1 cellular context compared by ENCODE assay signal in the genomic region with DNA sequence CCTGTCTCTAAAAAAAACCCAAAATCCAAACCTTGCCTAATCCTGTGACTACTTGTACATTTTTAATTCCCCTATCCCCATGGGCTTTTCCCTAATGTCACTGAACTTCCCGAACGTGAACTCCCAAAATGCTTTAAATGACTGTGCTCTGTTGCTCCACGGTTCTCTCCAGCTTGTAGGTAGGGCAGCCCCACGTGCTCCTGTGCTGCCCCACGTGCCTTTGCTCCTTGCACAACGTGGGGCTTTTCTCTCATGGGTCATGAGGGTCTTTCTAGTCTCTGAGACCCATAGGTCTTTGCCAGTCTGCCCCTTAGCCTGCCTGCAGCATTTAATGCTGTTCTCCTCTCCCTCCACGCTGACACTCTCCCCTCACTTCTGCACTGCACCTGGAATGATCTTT.
TF ChIP-seq lines count a peak whose summit lies in the region.

No MANE protein-coding gene starts in this region.

TF ChIP-seq in WTC11, 78 proteins besides CTCF, POLR2A, EP300 and RAD21 (continued from another document):
- TF ChIP-seq, protein P1, sequence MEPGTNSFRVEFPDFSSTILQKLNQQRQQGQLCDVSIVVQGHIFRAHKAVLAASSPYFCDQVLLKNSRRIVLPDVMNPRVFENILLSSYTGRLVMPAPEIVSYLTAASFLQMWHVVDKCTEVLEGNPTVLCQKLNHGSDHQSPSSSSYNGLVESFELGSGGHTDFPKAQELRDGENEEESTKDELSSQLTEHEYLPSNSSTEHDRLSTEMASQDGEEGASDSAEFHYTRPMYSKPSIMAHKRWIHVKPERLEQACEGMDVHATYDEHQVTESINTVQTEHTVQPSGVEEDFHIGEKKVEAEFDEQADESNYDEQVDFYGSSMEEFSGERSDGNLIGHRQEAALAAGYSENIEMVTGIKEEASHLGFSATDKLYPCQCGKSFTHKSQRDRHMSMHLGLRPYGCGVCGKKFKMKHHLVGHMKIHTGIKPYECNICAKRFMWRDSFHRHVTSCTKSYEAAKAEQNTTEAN (CRISPR knock-in tag; IDR thresholded peaks at IDR 0.05) = no peak
- TF ChIP-seq GRHL2 (CRISPR knock-in tag; IDR thresholded peaks at IDR 0.05; ENCODE audit: insufficient replicate concordance, severe bottlenecking) = no peak
- no peak for TF ChIP-seq ZNF532 (CRISPR knock-in tag; IDR thresholded peaks at IDR 0.05; ENCODE audit: borderline replicate concordance)
- no peak for TF ChIP-seq CREB1 (CRISPR knock-in tag; IDR thresholded peaks at IDR 0.05)
- no peak for TF ChIP-seq SMAD3 (CRISPR knock-in tag; IDR thresholded peaks at IDR 0.05; ENCODE audit: borderline replicate concordance)
- no peak for TF ChIP-seq ZNF121 (CRISPR knock-in tag; IDR thresholded peaks at IDR 0.05)
- no peak for TF ChIP-seq CREM (CRISPR knock-in tag; IDR thresholded peaks at IDR 0.05)
- TF ChIP-seq ZNF138 (CRISPR knock-in tag; conservative IDR thresholded peaks at IDR 0.05) = no peak
- TF ChIP-seq, protein P2, sequence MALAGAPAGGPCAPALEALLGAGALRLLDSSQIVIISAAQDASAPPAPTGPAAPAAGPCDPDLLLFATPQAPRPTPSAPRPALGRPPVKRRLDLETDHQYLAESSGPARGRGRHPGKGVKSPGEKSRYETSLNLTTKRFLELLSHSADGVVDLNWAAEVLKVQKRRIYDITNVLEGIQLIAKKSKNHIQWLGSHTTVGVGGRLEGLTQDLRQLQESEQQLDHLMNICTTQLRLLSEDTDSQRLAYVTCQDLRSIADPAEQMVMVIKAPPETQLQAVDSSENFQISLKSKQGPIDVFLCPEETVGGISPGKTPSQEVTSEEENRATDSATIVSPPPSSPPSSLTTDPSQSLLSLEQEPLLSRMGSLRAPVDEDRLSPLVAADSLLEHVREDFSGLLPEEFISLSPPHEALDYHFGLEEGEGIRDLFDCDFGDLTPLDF (CRISPR knock-in tag; IDR thresholded peaks at IDR 0.05) = no peak
- no peak for TF ChIP-seq ATF1 (CRISPR knock-in tag; IDR thresholded peaks at IDR 0.05)
- no peak for TF ChIP-seq SMAD4 (CRISPR knock-in tag; IDR thresholded peaks at IDR 0.05)
- no peak for TF ChIP-seq ZNF423 (CRISPR knock-in tag; IDR thresholded peaks at IDR 0.05)
- no peak for TF ChIP-seq ZMAT4 (CRISPR knock-in tag; IDR thresholded peaks at IDR 0.05)
